ENCODE assay signal across 21 cellular contexts in the genomic region with DNA sequence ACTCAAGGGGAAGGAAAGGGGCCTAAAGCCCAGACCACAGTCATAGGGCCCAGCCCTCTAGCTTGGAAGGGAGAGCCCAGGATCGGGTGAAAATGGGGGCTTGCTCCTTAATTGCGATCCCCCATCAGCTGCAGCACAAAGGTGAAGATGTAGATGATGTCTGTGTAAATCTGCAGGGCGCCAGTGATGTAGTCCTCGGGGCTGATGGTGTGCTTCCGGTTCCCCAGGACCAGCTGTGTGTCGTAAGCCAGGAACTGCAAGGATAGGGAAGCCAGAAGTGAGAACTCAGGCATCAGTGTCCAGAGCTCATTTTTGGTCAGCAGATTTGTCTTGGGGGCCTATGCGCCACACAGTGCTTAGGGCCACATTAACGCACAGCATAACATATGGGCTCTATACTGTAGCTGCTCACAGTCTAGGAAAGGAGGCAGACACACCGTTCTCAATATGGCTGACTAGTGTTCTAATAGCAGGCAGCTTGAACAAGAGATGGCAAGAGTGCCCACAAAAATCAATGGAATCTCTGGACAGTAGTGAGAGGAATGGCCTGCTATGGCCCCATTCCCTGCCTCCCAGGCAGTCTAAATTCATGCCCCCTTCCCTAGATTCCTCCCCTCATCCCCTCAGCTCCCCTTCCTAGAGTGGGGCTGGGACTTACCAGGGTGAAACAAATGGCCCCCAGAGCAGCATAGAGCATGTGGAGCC. TPM values are rescaled to one million over a fixed set of nuclear protein-coding genes. Genes with fewer than 3 reads are reported as not detected.
DNase-seq lines count a peak whose midpoint lies in the region; ATAC-seq, FAIRE-seq and TF ChIP-seq lines count a peak whose summit lies in the region.
"Had no signal": no experiment of that assay in that cellular context is flagged by ENCODE, and none has a peak within 500 bp of the region (broad histone marks: within the 10 kb centered on the region; RNA-seq: fewer than 3 reads in every experiment).

No MANE protein-coding gene starts in this region.

- H3K27ac Mint-ChIP-seq in activated naive CD4-positive, alpha-beta T cell treated with anti-CD3 and anti-CD28 coated beads, Interleukin-2, amount 50 U/mL, for 72 hours, result peak overlapping the region; percentile 7 to 72

- no peak for TF ChIP-seq EP300 in K562 (IDR thresholded peaks at IDR 0.05; ENCODE audit: low read length)
- no peak for TF ChIP-seq EP300 in transverse colon (IDR thresholded peaks at IDR 0.05; ENCODE audit: low read depth)

- H3K27ac ChIP-seq in K562 (ENCODE audit: extremely low read depth, low read depth, low read length) (no peak overlapping the region; the same call in 2 of the 3 replicates), transverse colon (peak overlapping the region; percentile 85 to 89 (median 88))
- H3K27ac ChIP-seq: pancreas had no signal

- no peak for ATAC-seq in activated naive CD4-positive, alpha-beta T cell treated with anti-CD3 and anti-CD28 coated beads, Interleukin-2, amount 50 U/mL, for 72 hours
- ATAC-seq in K562 (no peak), GM21526 (IDR thresholded peaks at IDR 0.05; ENCODE audit: low FRiP score, unreplicated experiment) (no peak), GM18870 (IDR thresholded peaks at IDR 0.05; ENCODE audit: unreplicated experiment) (no peak)
- ATAC-seq: Panc1, pancreas had no signal

- DNase-seq in activated naive CD4-positive, alpha-beta T cell treated with anti-CD3 and anti-CD28 coated beads, Interleukin-2, amount 50 U/mL, for 72 hours (ENCODE audit: low spot score in 2 of 2), result no peak
- DNase-seq in activated naive CD4-positive, alpha-beta T cell treated with Interleukin-2 at 50 U/mL for 16 hours, result no peak
- no peak for DNase-seq in K562 (ENCODE audit: extremely low read depth in 1 of 4, low spot score in 3 of 4)
- DNase-seq in myocyte (ENCODE audit: low read depth), result peak; percentile 35
- no peak for DNase-seq in transverse colon
- DNase-seq in nucleus accumbens (lab: John Stamatoyannopoulos, UW), result no peak
- DNase-seq: ACHN; activated CD4-positive, alpha-beta T cell treated with anti-CD3 and anti-CD28 coated beads, Interleukin-2, amount 50 U/mL, for 48 hours; activated T-cell treated with anti-CD3 and anti-CD28 coated beads, Interleukin-2, amount 50 U/mL, for 48 hours; amygdala; Caco-2; GOT3; Kasumi-1; NCI-H1417; stimulated activated CD4-positive, alpha-beta T cell treated with anti-CD3 and anti-CD28 coated beads, Interleukin-4, amount 100 ng/mL, for 4 hours had no signal

- in situ Hi-C loops in K562 (cut with MboI) (no loop called here), transverse colon (cut with MboI; ENCODE audit: low pct_ligation_motif_present in 1 of 4, low pct_unique_long_range_greater_than_20kb in 1 of 4, low sequenced_read_pairs in 3 of 4) (loop anchor here in 2 of 4 donors (25.0 kb wide), 1 partner anchor 112 kb away; a partner anchor contains a TSS)

- 0 out of 2 replicates have a peak, but pooled peaks cover 5% of the 10 kb centered on the region for H4K20me1 ChIP-seq in K562 (replicated peaks; ENCODE audit: control insufficient read depth, insufficient read depth, low read length)

- no peak overlapping the region for H2AFZ ChIP-seq in K562 (ENCODE audit: low read depth, low read length)

- BruUV-seq in K562 (replicated peaks; lab: Mats Ljungman, UMichigan), result no TSS peak

- 79% methylated on average over 9 of the region's 9 CpGs for WGBS in K562 (ENCODE audit: insufficient coverage, low coverage, missing lambda C conversion rate)
- WGBS in transverse colon (ENCODE audit: low coverage in 1 of 2), 2 donors, result 87% methylated on average over 9 of the region's 9 CpGs; no CpG with 5 or more reads in 1 of the 2 donors

- H3K27me3 ChIP-seq in K562 (ENCODE audit: control insufficient read depth in 2 of 2, insufficient read depth in 2 of 2, low read length in 2 of 2), result no peaks in the 10 kb centered on the region
- H3K27me3 ChIP-seq in transverse colon, result no peaks in the 10 kb centered on the region
- H3K27me3 ChIP-seq: pancreas had no signal

- peaks cover 12% of the 10 kb centered on the region for H3K79me2 ChIP-seq in K562 (ENCODE audit: control insufficient read depth, insufficient read depth, low read length)

- TF ChIP-seq CTCF in K562 (IDR thresholded peaks at IDR 0.05 in 2 of 3, conservative IDR thresholded peaks at IDR 0.05 in 1 of 3; ENCODE audit: insufficient read depth in 2 of 3, low read depth in 1 of 3, low read length in 3 of 3) (no peak), transverse colon (IDR thresholded peaks at IDR 0.05) (no peak)

- H3K36me3 ChIP-seq in K562 (ENCODE audit: control insufficient read depth, insufficient read depth, low read length), result peaks cover 80% of the 10 kb centered on the region
- peaks cover 0 to 57% (median 24%) of the 10 kb centered on the region in 4 donors for H3K36me3 ChIP-seq in transverse colon

- no peaks in the 10 kb centered on the region for H3K9me3 Mint-ChIP-seq in activated naive CD4-positive, alpha-beta T cell treated with anti-CD3 and anti-CD28 coated beads, Interleukin-2, amount 50 U/mL, for 72 hours

- H3K4me1 ChIP-seq in K562 (replicated peaks in 1 of 2; ENCODE audit: control insufficient read depth in 2 of 2, insufficient read depth in 2 of 2, low read length in 2 of 2) (peaks cover 0 to 24% of the 10 kb centered on the region in 2 experiments; a peak in 3 of 5 replicates), transverse colon (peaks cover 20 to 46% (median 35%) of the 10 kb centered on the region in 4 donors)

- H3K4me3 ChIP-seq in K562 (no peak overlapping the region), transverse colon (no peak overlapping the region)
- H3K4me3 ChIP-seq: pancreas had no signal

- intact Hi-C loops in K562 (cut with micrococcal nuclease), result loop anchor here (10.0 kb wide), 1 partner anchor 369 kb away; no protein-coding TSS in a partner anchor
- intact Hi-C loops in transverse colon (cut with DNase I; ENCODE audit: low total_unique reads), result no loop called here

- H3K36me3 Mint-ChIP-seq in activated naive CD4-positive, alpha-beta T cell treated with anti-CD3 and anti-CD28 coated beads, Interleukin-2, amount 50 U/mL, for 72 hours, result no peaks in the 10 kb centered on the region

- POLR2A ChIA-PET in K562 (lab: Yijun Ruan, JAX), result interaction anchor here (0.8 to 2.7 kb wide), 5 partner anchors 9 to 119 kb away, joined by 3 to 19 read pairs (median 10); no protein-coding TSS in a partner anchor

- TF ChIP-seq POLR2A in K562 (conservative IDR thresholded peaks at IDR 0.05) (no peak), transverse colon (IDR thresholded peaks at IDR 0.05) (no peak)

- no peak for FAIRE-seq in K562 (lab: Jason Lieb, UNC)
- FAIRE-seq: endometrium, pancreas, urothelium cell line had no signal

- TF ChIP-seq RAD21 in K562 (CRISPR knock-in tag; conservative IDR thresholded peaks at IDR 0.05 in 1 of 2, IDR thresholded peaks at IDR 0.05 in 1 of 2), result no peak

- CTCF ChIA-PET in K562 (lab: Yijun Ruan, JAX; ENCODE audit: low intra/inter-chr PET ratio), result no interaction called here

- H3K4me2 ChIP-seq in K562 (ENCODE audit: insufficient read depth, low read length), result no peak overlapping the region

- H3K9me3 ChIP-seq in K562 (replicated peaks; ENCODE audit: control insufficient read depth, insufficient read depth, low read depth, low read length) (no peaks in the 10 kb centered on the region), transverse colon (no peaks in the 10 kb centered on the region)
- H3K9me3 ChIP-seq: Caco-2, pancreas had no signal

- H3K9ac ChIP-seq in K562 (ENCODE audit: insufficient read depth in 1 of 2, low read depth in 2 of 2, low read length in 2 of 2), result no peak overlapping the region

- no peaks in the 10 kb centered on the region for H3K9me1 ChIP-seq in K562 (ENCODE audit: control insufficient read depth, insufficient read depth, low read length)

RNA-seq across cellular contexts. Expression of a gene that starts 5.2 kb away (rescaled TPM):
- total RNA-seq in activated naive CD4-positive, alpha-beta T cell treated with anti-CD3 and anti-CD28 coated beads, Interleukin-2, amount 50 U/mL, for 72 hours, result 10 to 100 TPM; 25.1 to 30.4 TPM
- 14.5 and 65.7 TPM in 2 replicates for total RNA-seq in K562 (2011; cell fraction: chromatin; rRNA removed; ENCODE audit: low replicate concordance)
- total RNA-seq in K562 (2011; cell fraction: nucleolus; rRNA removed), result 43.7 and 53.7 TPM in 2 replicates
- 35.0 and 68.9 TPM in 2 replicates for total RNA-seq in K562 (2011; cell fraction: nucleoplasm; rRNA removed)
- total RNA-seq in K562 (2014; rRNA removed) (50.2 and 55.7 TPM in 2 replicates), K562 (2014; rRNA removed; fragmentation: Illumina TruSeq; extraction: Trizol) (17.5 and 26.0 TPM in 2 replicates), K562 (2015; rRNA removed; fragmentation: Illumina TruSeq; extraction: Trizol) (32.3 and 34.0 TPM in 2 replicates), K562 (2021) (59.5 and 60.1 TPM in 2 replicates), myocyte (30.6 and 37.8 TPM in 2 replicates), transverse colon (100 to 1,000 TPM in 2 of 4 donors, 10 to 100 TPM in 2; 14.3 to 111 (median 100) TPM)
- polyA plus RNA-seq in K562 (2011; rRNA removed) (37.2 and 41.2 TPM in 2 replicates), K562 (2014; fragmentation: Illumina TruSeq; extraction: Trizol) (64.2 and 68.2 TPM in 2 replicates), K562 (2014; fragmentation: Nextera tagmentation; extraction: Ambion mirVana) (100 to 1,000 TPM in 1 of 2 experiments, 10 to 100 TPM in 1; 89.1 to 105 TPM), K562 (2014; rRNA removed) (80.6 and 85.2 TPM in 2 replicates)
- 44.5 and 73.0 TPM in 2 replicates for polyA plus RNA-seq in K562 (2011; cell fraction: cytosol; rRNA removed)
- polyA plus RNA-seq in K562 (2011; cell fraction: nucleus; rRNA removed), result 74.3 and 129 TPM in 2 replicates
- polyA plus RNA-seq in K562 (2012), result 59.7 and 79.4 TPM in 2 replicates
- 8.8 and 9.5 TPM in 2 replicates for polyA minus RNA-seq in K562 (2011; rRNA and poly(A)+ RNA removed)
- 11.2 and 13.5 TPM in 2 replicates for polyA minus RNA-seq in K562 (2011; cell fraction: cytosol; rRNA and poly(A)+ RNA removed)
- 11.0 and 18.3 TPM in 2 replicates for polyA minus RNA-seq in K562 (2011; cell fraction: nucleus; rRNA and poly(A)+ RNA removed)
- polyA plus RNA-seq in myocyte (2012), result 82.9 TPM

RNA-seq across cellular contexts. Expression of a gene that starts 5.6 kb away (rescaled TPM):
- total RNA-seq in activated naive CD4-positive, alpha-beta T cell treated with anti-CD3 and anti-CD28 coated beads, Interleukin-2, amount 50 U/mL, for 72 hours, result 10 to 100 TPM; 67.7 to 68.4 TPM
- 32.1 and 75.8 TPM in 2 replicates for total RNA-seq in K562 (2011; cell fraction: chromatin; rRNA removed; ENCODE audit: low replicate concordance)
- total RNA-seq in K562 (2011; cell fraction: nucleolus; rRNA removed), result 53.4 and 63.2 TPM in 2 replicates
- 39.5 and 41.6 TPM in 2 replicates for total RNA-seq in K562 (2011; cell fraction: nucleoplasm; rRNA removed)
- total RNA-seq in K562 (2014; rRNA removed), result 156 and 197 TPM in 2 replicates
- 62.2 and 77.6 TPM in 2 replicates for total RNA-seq in K562 (2014; rRNA removed; fragmentation: Illumina TruSeq; extraction: Trizol)
- total RNA-seq in K562 (2015; rRNA removed; fragmentation: Illumina TruSeq; extraction: Trizol), result 94.1 and 99.2 TPM in 2 replicates
- 87.7 and 96.9 TPM in 2 replicates for total RNA-seq in K562 (2021)
- polyA plus RNA-seq in K562 (2011; rRNA removed), result 39.5 and 47.3 TPM in 2 replicates
- polyA plus RNA-seq in K562 (2011; cell fraction: cytosol; rRNA removed), result 74.7 and 140 TPM in 2 replicates
- polyA plus RNA-seq in K562 (2011; cell fraction: nucleus; rRNA removed), result 86.2 and 95.8 TPM in 2 replicates
- 76.3 and 79.7 TPM in 2 replicates for polyA plus RNA-seq in K562 (2012)
- polyA plus RNA-seq in K562 (2014; fragmentation: Illumina TruSeq; extraction: Trizol), result 135 and 139 TPM in 2 replicates
- polyA plus RNA-seq in K562 (2014; fragmentation: Nextera tagmentation; extraction: Ambion mirVana), result 1 to 10 TPM; 5.7 to 8.9 TPM
- polyA plus RNA-seq in K562 (2014; rRNA removed), result 133 and 156 TPM in 2 replicates
- polyA minus RNA-seq in K562 (2011; rRNA and poly(A)+ RNA removed), result 38.7 and 46.6 TPM in 2 replicates
- 31.6 and 40.7 TPM in 2 replicates for polyA minus RNA-seq in K562 (2011; cell fraction: cytosol; rRNA and poly(A)+ RNA removed)
- 18.7 and 26.5 TPM in 2 replicates for polyA minus RNA-seq in K562 (2011; cell fraction: nucleus; rRNA and poly(A)+ RNA removed)
- 173 and 198 TPM in 2 replicates for total RNA-seq in myocyte
- 108 TPM for polyA plus RNA-seq in myocyte (2012)
- 100 to 1,000 TPM in 3 of 4 donors, 10 to 100 TPM in 1; 96.9 to 466 (median 174) TPM for total RNA-seq in transverse colon

RNA-seq across cellular contexts. Expression of a gene that starts 14.7 kb away (rescaled TPM):
- under 1 TPM; 0.46 to 0.88 TPM for total RNA-seq in activated naive CD4-positive, alpha-beta T cell treated with anti-CD3 and anti-CD28 coated beads, Interleukin-2, amount 50 U/mL, for 72 hours
- total RNA-seq in K562 (2011; cell fraction: chromatin; rRNA removed; ENCODE audit: low replicate concordance), result 0.35 TPM in 1 of 2 replicates, not detected in the other
- 0.33 TPM in 1 of 2 replicates, not detected in the other for total RNA-seq in K562 (2011; cell fraction: nucleolus; rRNA removed)
- total RNA-seq in K562 (2011; cell fraction: nucleoplasm; rRNA removed), result 0.22 and 0.38 TPM in 2 replicates
- total RNA-seq in K562 (2014; rRNA removed), result not detected in 2 replicates
- total RNA-seq in K562 (2014; rRNA removed; fragmentation: Illumina TruSeq; extraction: Trizol), result not detected in 2 replicates
- not detected in 2 replicates for total RNA-seq in K562 (2015; rRNA removed; fragmentation: Illumina TruSeq; extraction: Trizol)
- total RNA-seq in K562 (2021), result not detected in 2 replicates
- polyA plus RNA-seq in K562 (2011; rRNA removed), result not detected in 2 replicates
- polyA plus RNA-seq in K562 (2011; cell fraction: cytosol; rRNA removed), result 0.04 TPM in 1 of 2 replicates, not detected in the other
- 0.07 and 0.09 TPM in 2 replicates for polyA plus RNA-seq in K562 (2011; cell fraction: nucleus; rRNA removed)
- polyA plus RNA-seq in K562 (2012), result 0.08 TPM in 1 of 2 replicates, not detected in the other
- polyA plus RNA-seq in K562 (2014; fragmentation: Illumina TruSeq; extraction: Trizol), result not detected in 2 replicates
- not detected for polyA plus RNA-seq in K562 (2014; fragmentation: Nextera tagmentation; extraction: Ambion mirVana)
- not detected in 2 replicates for polyA plus RNA-seq in K562 (2014; rRNA removed)
- polyA minus RNA-seq in K562 (2011; rRNA and poly(A)+ RNA removed), result not detected in 2 replicates
- polyA minus RNA-seq in K562 (2011; cell fraction: cytosol; rRNA and poly(A)+ RNA removed), result not detected in 2 replicates
- polyA minus RNA-seq in K562 (2011; cell fraction: nucleus; rRNA and poly(A)+ RNA removed), result not detected in 2 replicates
- 0.57 and 1.1 TPM in 2 replicates for total RNA-seq in myocyte
- polyA plus RNA-seq in myocyte (2012), result 0.69 TPM
- 1 to 10 TPM in 2 of 4 donors, not detected in 2; 2.5 to 3.0 TPM for total RNA-seq in transverse colon

RNA-seq across cellular contexts. Expression of a gene that starts 16.8 kb away (rescaled TPM):
- 10 to 100 TPM; 46.1 to 47.5 TPM for total RNA-seq in activated naive CD4-positive, alpha-beta T cell treated with anti-CD3 and anti-CD28 coated beads, Interleukin-2, amount 50 U/mL, for 72 hours
- total RNA-seq in K562 (2011; cell fraction: chromatin; rRNA removed; ENCODE audit: low replicate concordance), result 60.5 and 126 TPM in 2 replicates
- total RNA-seq in K562 (2011; cell fraction: nucleolus; rRNA removed), result 123 and 144 TPM in 2 replicates
- 126 and 128 TPM in 2 replicates for total RNA-seq in K562 (2011; cell fraction: nucleoplasm; rRNA removed)
- total RNA-seq in K562 (2014; rRNA removed) (64.8 and 71.4 TPM in 2 replicates), K562 (2014; rRNA removed; fragmentation: Illumina TruSeq; extraction: Trizol) (56.6 and 59.2 TPM in 2 replicates), K562 (2015; rRNA removed; fragmentation: Illumina TruSeq; extraction: Trizol) (43.7 and 46.8 TPM in 2 replicates), K562 (2021) (90.7 and 102 TPM in 2 replicates), myocyte (198 and 212 TPM in 2 replicates), transverse colon (100 to 1,000 TPM in 3 of 4 donors, 10 to 100 TPM in 1; 80.0 to 356 (median 200) TPM)
- polyA plus RNA-seq in K562 (2011; rRNA removed) (45.9 and 66.8 TPM in 2 replicates), K562 (2014; fragmentation: Illumina TruSeq; extraction: Trizol) (105 and 112 TPM in 2 replicates), K562 (2014; fragmentation: Nextera tagmentation; extraction: Ambion mirVana) (10 to 100 TPM; 14.2 to 35.6 TPM), K562 (2014; rRNA removed) (47.0 and 49.5 TPM in 2 replicates)
- 68.3 and 77.4 TPM in 2 replicates for polyA plus RNA-seq in K562 (2011; cell fraction: cytosol; rRNA removed)
- polyA plus RNA-seq in K562 (2011; cell fraction: nucleus; rRNA removed), result 111 and 118 TPM in 2 replicates
- 77.9 and 194 TPM in 2 replicates for polyA plus RNA-seq in K562 (2012)
- polyA minus RNA-seq in K562 (2011; rRNA and poly(A)+ RNA removed), result 37.4 and 39.0 TPM in 2 replicates
- polyA minus RNA-seq in K562 (2011; cell fraction: cytosol; rRNA and poly(A)+ RNA removed), result 26.7 and 30.6 TPM in 2 replicates
- polyA minus RNA-seq in K562 (2011; cell fraction: nucleus; rRNA and poly(A)+ RNA removed), result 15.1 and 18.2 TPM in 2 replicates
- 195 TPM for polyA plus RNA-seq in myocyte (2012)

RNA-seq across cellular contexts. Expression of a gene that starts 58.5 kb away (rescaled TPM):
- 100 to 1,000 TPM; 567 to 656 TPM for total RNA-seq in activated naive CD4-positive, alpha-beta T cell treated with anti-CD3 and anti-CD28 coated beads, Interleukin-2, amount 50 U/mL, for 72 hours
- 76.3 and 157 TPM in 2 replicates for total RNA-seq in K562 (2011; cell fraction: chromatin; rRNA removed; ENCODE audit: low replicate concordance)
- total RNA-seq in K562 (2011; cell fraction: nucleolus; rRNA removed), result 62.8 and 63.7 TPM in 2 replicates
- 86.4 and 141 TPM in 2 replicates for total RNA-seq in K562 (2011; cell fraction: nucleoplasm; rRNA removed)
- total RNA-seq in K562 (2014; rRNA removed), result 81.9 and 83.6 TPM in 2 replicates
- 89.4 and 93.0 TPM in 2 replicates for total RNA-seq in K562 (2014; rRNA removed; fragmentation: Illumina TruSeq; extraction: Trizol)
- total RNA-seq in K562 (2015; rRNA removed; fragmentation: Illumina TruSeq; extraction: Trizol), result 101 and 111 TPM in 2 replicates
- 81.4 and 91.5 TPM in 2 replicates for total RNA-seq in K562 (2021)
- polyA plus RNA-seq in K562 (2011; rRNA removed), result 178 and 187 TPM in 2 replicates
- polyA plus RNA-seq in K562 (2011; cell fraction: cytosol; rRNA removed), result 127 and 144 TPM in 2 replicates
- polyA plus RNA-seq in K562 (2011; cell fraction: nucleus; rRNA removed), result 90.4 and 115 TPM in 2 replicates
- polyA plus RNA-seq in K562 (2012), result 81.6 and 89.0 TPM in 2 replicates
- 127 and 152 TPM in 2 replicates for polyA plus RNA-seq in K562 (2014; fragmentation: Illumina TruSeq; extraction: Trizol)
- 100 to 1,000 TPM in 1 of 2 experiments, 10 to 100 TPM in 1; 94.0 to 103 TPM for polyA plus RNA-seq in K562 (2014; fragmentation: Nextera tagmentation; extraction: Ambion mirVana)
- polyA plus RNA-seq in K562 (2014; rRNA removed), result 122 and 126 TPM in 2 replicates
- 120 and 128 TPM in 2 replicates for polyA minus RNA-seq in K562 (2011; rRNA and poly(A)+ RNA removed)
- 60.8 and 105 TPM in 2 replicates for polyA minus RNA-seq in K562 (2011; cell fraction: cytosol; rRNA and poly(A)+ RNA removed)
- polyA minus RNA-seq in K562 (2011; cell fraction: nucleus; rRNA and poly(A)+ RNA removed), result 38.5 and 57.2 TPM in 2 replicates
- total RNA-seq in myocyte, result 237 and 270 TPM in 2 replicates
- 392 TPM for polyA plus RNA-seq in myocyte (2012)
- total RNA-seq in transverse colon, result 100 to 1,000 TPM in 3 of 4 donors, 10 to 100 TPM in 1; 65.5 to 343 (median 275) TPM
